ENCODE assay signal across 17 cellular contexts in genomic region chr9:84343111-84343521, GRCh38. TPM values are rescaled to one million over a fixed set of nuclear protein-coding genes. Genes with fewer than 3 reads are reported as not detected.
A peak's percentile ranks its signal among the peaks of the same experiment; 100 is the strongest.
DNase-seq lines count a peak whose midpoint lies in the region; ATAC-seq and TF ChIP-seq lines count a peak whose summit lies in the region.
"Had no signal": no experiment of that assay in that cellular context is flagged by ENCODE, and none has a peak within 500 bp of the region (broad histone marks: within the 10 kb centered on the region; RNA-seq: fewer than 3 reads in every experiment).

No MANE protein-coding gene starts in this region.

- no peaks in the 10 kb centered on the region for H3K9me3 ChIP-seq in body of pancreas
- H3K9me3 ChIP-seq in effector memory CD4-positive, alpha-beta T cell (ENCODE audit: control insufficient read depth, low read length), result no peaks in the 10 kb centered on the region
- H3K9me3 ChIP-seq: A549, adrenal gland had no signal

- ATAC-seq in natural killer cell (peak in 2 of 3 donors; percentile 20 to 32), body of pancreas (peak; percentile 53), left ventricle myocardium superior (peak; percentile 82)
- ATAC-seq in natural killer cell treated with Interleukin-12 subunit alpha and Interleukin-12 subunit beta and Interleukin-15 and Interleukin-18, amount 100 ng/mL, for 72 hours, result no peak
- ATAC-seq: A549; effector memory CD8-positive, alpha-beta T cell had no signal

- no peaks in the 10 kb centered on the region for H3K36me3 Mint-ChIP-seq in natural killer cell
- no peaks in the 10 kb centered on the region for H3K36me3 Mint-ChIP-seq in natural killer cell treated with Interleukin-12 subunit alpha and Interleukin-12 subunit beta and Interleukin-15 and Interleukin-18, amount 100 ng/mL, for 72 hours

- H3K27ac Mint-ChIP-seq in natural killer cell, result peak overlapping the region in 1 of 2 donors; percentile 40
- no peak overlapping the region for H3K27ac Mint-ChIP-seq in natural killer cell treated with Interleukin-12 subunit alpha and Interleukin-12 subunit beta and Interleukin-15 and Interleukin-18, amount 100 ng/mL, for 72 hours
- H3K27ac Mint-ChIP-seq: effector memory CD8-positive, alpha-beta T cell had no signal

- H3K36me3 ChIP-seq in body of pancreas (replicated peaks in 1 of 2; ENCODE audit: insufficient read depth in 1 of 2, low read depth in 2 of 2), result no peaks in the 10 kb centered on the region
- H3K36me3 ChIP-seq in effector memory CD4-positive, alpha-beta T cell (ENCODE audit: control insufficient read depth, insufficient read depth, low read length), result no peaks in the 10 kb centered on the region
- H3K36me3 ChIP-seq: adrenal gland had no signal

- TF ChIP-seq CTCF in natural killer cell (IDR thresholded peaks at IDR 0.05) (no peak), body of pancreas (IDR thresholded peaks at IDR 0.05) (no peak), foreskin fibroblast (IDR thresholded peaks at IDR 0.05; ENCODE audit: low read depth, low read length) (no peak)

- H3K27me3 ChIP-seq in body of pancreas, result no peaks in the 10 kb centered on the region
- H3K27me3 ChIP-seq in effector memory CD4-positive, alpha-beta T cell (replicated peaks; ENCODE audit: control insufficient read depth, insufficient read depth, low read length, poor library complexity, severe bottlenecking), result no peaks in the 10 kb centered on the region
- H3K27me3 ChIP-seq: adrenal gland had no signal

- peak overlapping the region in 3 of 4 donors; percentile 34 to 55 (median 34) for H3K27ac ChIP-seq in body of pancreas
- no peak overlapping the region for H3K27ac ChIP-seq in effector memory CD4-positive, alpha-beta T cell (ENCODE audit: insufficient read depth, low read length, poor library complexity, severe bottlenecking)
- H3K27ac ChIP-seq: A549, adrenal gland, skin epidermis had no signal

- intact Hi-C loops in natural killer cell (cut with micrococcal nuclease), result no loop called here
- intact Hi-C loops in body of pancreas (cut with DNase I), result no loop called here
- intact Hi-C loops in left ventricle myocardium superior (cut with micrococcal nuclease), result no loop called here

- no peak for TF ChIP-seq POLR2A in body of pancreas (IDR thresholded peaks at IDR 0.05)

- H3K4me3 ChIP-seq in body of pancreas (no peak overlapping the region), foreskin fibroblast (ENCODE audit: low read depth in 1 of 2, low read length in 2 of 2) (no peak overlapping the region)
- H3K4me3 ChIP-seq in effector memory CD4-positive, alpha-beta T cell (ENCODE audit: insufficient read depth, low read depth, low read length, poor library complexity, severe bottlenecking), result no peak overlapping the region
- H3K4me3 ChIP-seq: A549, adrenal gland, skin epidermis had no signal

- H3K9me3 Mint-ChIP-seq in natural killer cell, result no peaks in the 10 kb centered on the region
- no peaks in the 10 kb centered on the region for H3K9me3 Mint-ChIP-seq in natural killer cell treated with Interleukin-12 subunit alpha and Interleukin-12 subunit beta and Interleukin-15 and Interleukin-18, amount 100 ng/mL, for 72 hours
- H3K9me3 Mint-ChIP-seq: effector memory CD8-positive, alpha-beta T cell had no signal

- WGBS in body of pancreas, 2 donors, result 65 to 76% methylated on average over 6 of the region's 6 CpGs

- H3K4me1 ChIP-seq in body of pancreas, result no peaks in the 10 kb centered on the region
- no peaks in the 10 kb centered on the region for H3K4me1 ChIP-seq in effector memory CD4-positive, alpha-beta T cell (ENCODE audit: control insufficient read depth, insufficient read depth, low read length, poor library complexity, severe bottlenecking)
- H3K4me1 ChIP-seq: A549, adrenal gland had no signal

- H3K4me1 Mint-ChIP-seq in natural killer cell, result peaks cover 0 to 13% of the 10 kb centered on the region in 2 donors
- H3K4me1 Mint-ChIP-seq in natural killer cell treated with Interleukin-12 subunit alpha and Interleukin-12 subunit beta and Interleukin-15 and Interleukin-18, amount 100 ng/mL, for 72 hours (ENCODE audit: low read depth in 2 of 2), result no peaks in the 10 kb centered on the region

- no peak for DNase-seq in natural killer cell
- DNase-seq in natural killer cell treated with Interleukin-12 subunit alpha and Interleukin-12 subunit beta and Interleukin-15 and Interleukin-18, amount 100 ng/mL, for 72 hours (ENCODE audit: low spot score), result no peak
- DNase-seq in body of pancreas, result no peak
- no peak for DNase-seq in left ventricle myocardium superior
- no peak for DNase-seq in stimulated activated naive CD4-positive, alpha-beta T cell treated with Interleukin-2 at 50 U/mL for 16 hours (lab: John Stamatoyannopoulos, UW)
- no peak for DNase-seq in foreskin fibroblast
- DNase-seq in stimulated activated CD4-positive, alpha-beta T cell treated with anti-CD3 and anti-CD28 coated beads, Interleukin-15, amount 100 ng/mL, for 24 hours, result no peak
- DNase-seq in effector memory CD4-positive, alpha-beta T cell, result no peak
- DNase-seq: activated CD4-positive, alpha-beta T cell treated with anti-CD3 and anti-CD28 coated beads, Interleukin-2, amount 50 U/mL, for 4 hours; adrenal gland; effector memory CD8-positive, alpha-beta T cell; NCI-H1694 treated with DMSO at 0.1 percent for 48 hours; NCI-H69; SHP77; stimulated activated naive CD4-positive, alpha-beta T cell had no signal

- peaks cover 0 to 7% of the 10 kb centered on the region in 2 donors for H3K27me3 Mint-ChIP-seq in natural killer cell (ENCODE audit: low read depth in 2 of 2)
- H3K27me3 Mint-ChIP-seq in natural killer cell treated with Interleukin-12 subunit alpha and Interleukin-12 subunit beta and Interleukin-15 and Interleukin-18, amount 100 ng/mL, for 72 hours, result no peaks in the 10 kb centered on the region

- H3K4me3 Mint-ChIP-seq in natural killer cell, result no peak overlapping the region
- H3K4me3 Mint-ChIP-seq in natural killer cell treated with Interleukin-12 subunit alpha and Interleukin-12 subunit beta and Interleukin-15 and Interleukin-18, amount 100 ng/mL, for 72 hours, result no peak overlapping the region
- H3K4me3 Mint-ChIP-seq: effector memory CD8-positive, alpha-beta T cell had no signal

RNA-seq across cellular contexts. Expression of gene SLC28A3, which starts 2.6 kb away (rescaled TPM):
- total RNA-seq in natural killer cell (1 to 10 TPM in 1 of 3 donors, under 1 TPM in 1, not detected in 1; 0.16 to 1.6 TPM), body of pancreas (1 to 10 TPM; 4.3 to 8.0 TPM), left ventricle myocardium superior (1.2 TPM)
- under 1 TPM; 0.07 to 0.08 TPM for total RNA-seq in natural killer cell treated with Interleukin-12 subunit alpha and Interleukin-12 subunit beta and Interleukin-15 and Interleukin-18, amount 100 ng/mL, for 72 hours
- total RNA-seq: adrenal gland had no signal

Comparison
In these comparisons a context has a peak if more than half of its experiments do, and no peak if none do; other contexts are left out.
1. ATAC-seq: peak in natural killer cell (2 of 3), body of pancreas (single experiment) and left ventricle myocardium superior (single experiment); none in natural killer cell treated with Interleukin-12 subunit alpha and Interleukin-12 subunit beta and Interleukin-15 and Interleukin-18, amount 100 ng/mL, for 72 hours (0 of 2).